ENCODE assay signal across 15 cellular contexts in the genomic region with DNA sequence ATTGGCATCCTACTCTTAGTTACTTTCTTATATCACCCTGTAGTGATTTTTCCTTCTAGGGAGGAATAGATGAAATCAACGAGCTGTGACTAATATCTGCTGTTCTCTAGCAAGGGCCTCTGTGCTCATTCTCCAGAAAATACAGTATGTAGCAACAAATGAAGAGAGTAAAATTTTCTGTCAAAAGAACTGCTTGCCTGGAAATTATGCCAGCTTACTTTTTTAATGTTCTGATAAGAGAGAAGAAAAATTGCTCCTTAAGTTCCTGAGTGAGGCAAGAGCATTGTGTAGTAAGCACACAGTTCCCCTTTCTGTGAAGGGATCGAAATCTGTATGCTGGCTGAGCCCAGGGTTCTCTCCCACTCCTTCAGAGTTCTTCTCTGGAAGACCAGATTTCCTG. TPM values are rescaled to one million over a fixed set of nuclear protein-coding genes. Genes with fewer than 3 reads are reported as not detected.
DNase-seq lines count a peak whose midpoint lies in the region; ATAC-seq and TF ChIP-seq lines count a peak whose summit lies in the region.
"Had no signal": no experiment of that assay in that cellular context is flagged by ENCODE, and none has a peak within 500 bp of the region (broad histone marks: within the 10 kb centered on the region; RNA-seq: fewer than 3 reads in every experiment).

No MANE protein-coding gene starts in this region.

- WGBS in esophagus muscularis mucosa = 70% methylated on average over 2 of the region's 2 CpGs

- POLR2A ChIA-PET in A673 (lab: Charles Lee; ENCODE audit: low non-redundant PET) = no interaction called here

- intact Hi-C loops in esophagus muscularis mucosa (cut with DNase I) = loop anchor here (5.0 kb wide), 2 partner anchors 314 to 539 kb away; a partner anchor contains a TSS
- intact Hi-C loops in A673 (cut with micrococcal nuclease; ENCODE audit: unreplicated experiment) = no loop called here

- BruUV-seq in A673 (replicated peaks; lab: Mats Ljungman, UMichigan) = no TSS peak

- H3K4me1 ChIP-seq in esophagus muscularis mucosa (peaks cover 0 to 8% (median 6%) of the 10 kb centered on the region in 4 donors), neutrophil (ENCODE audit: control insufficient read depth in 1 of 2, insufficient read depth in 1 of 2, low read depth in 1 of 2, low read length in 1 of 2) (peaks cover 32 to 35% of the 10 kb centered on the region in 2 experiments), A673 (ENCODE audit: insufficient read depth, low read length, poor library complexity, severe bottlenecking) (peaks cover 17% of the 10 kb centered on the region)

- no peak for ATAC-seq in GM21723 (IDR thresholded peaks at IDR 0.05; ENCODE audit: unreplicated experiment)
- ATAC-seq: stimulated activated naive CD8-positive, alpha-beta T cell treated with anti-CD3 and anti-CD28 coated beads, Interleukin-15, Interleukin-2, amounts not matched to agents 100 U/mL and 50 U/mL, for 24 hours had no signal

- CTCF ChIA-PET in A673 (lab: Charles Lee) = interaction anchor here (0.6 kb wide), 1 partner anchor 151 kb away, joined by 3 read pairs; no protein-coding TSS in a partner anchor

- TF ChIP-seq CTCF in esophagus muscularis mucosa (IDR thresholded peaks at IDR 0.05) (no peak), neutrophil (IDR thresholded peaks at IDR 0.05) (no peak), A673 (conservative IDR thresholded peaks at IDR 0.05; ENCODE audit: low read depth, low read length) (no peak)

- no peaks in the 10 kb centered on the region for H3K36me3 ChIP-seq in esophagus muscularis mucosa
- no peaks in the 10 kb centered on the region for H3K36me3 ChIP-seq in neutrophil
- H3K36me3 ChIP-seq in A673 (ENCODE audit: insufficient read depth, low read length, poor library complexity, severe bottlenecking) = no peaks in the 10 kb centered on the region

- no peak overlapping the region for H3K4me3 ChIP-seq in esophagus muscularis mucosa
- peak overlapping the region; percentile 27 to 33 for H3K4me3 ChIP-seq in neutrophil (ENCODE audit: low read depth in 1 of 2, low read length in 1 of 2)
- H3K4me3 ChIP-seq in A673 (ENCODE audit: low read depth, low read length, poor library complexity, severe bottlenecking) = no peak overlapping the region

- DNase-seq in EL = peak; percentile 26
- peak; percentile 72 to 95 for DNase-seq in NOMO-1 (lab: John Stamatoyannopoulos, UW; ENCODE audit: unreplicated experiment in 2 of 2)
- no peak for DNase-seq in esophagus muscularis mucosa (ENCODE audit: extremely low spot score)
- no peak for DNase-seq in NCI-H69 (lab: John Stamatoyannopoulos, UW)
- DNase-seq in A673 (ENCODE audit: low spot score) = no peak
- DNase-seq in activated naive CD4-positive, alpha-beta T cell treated with Interleukin-2 at 50 U/mL for 16 hours = no peak
- DNase-seq: activated CD4-positive, alpha-beta T cell treated with anti-CD3 and anti-CD28 coated beads, Interleukin-2, amount 50 U/mL, for 1 hour; CD4-positive, alpha-beta T cell; GDM1; NCI-H2081; stimulated activated CD4-positive, alpha-beta T cell treated with anti-CD3 and anti-CD28 coated beads, Interleukin-4, amount 100 ng/mL, for 4 hours; stimulated activated naive CD8-positive, alpha-beta T cell treated with anti-CD3 and anti-CD28 coated beads, Interleukin-15, Interleukin-2, amounts not matched to agents 100 U/mL and 50 U/mL, for 24 hours; T-helper 1 cell had no signal

- H3K27me3 ChIP-seq in esophagus muscularis mucosa = no peaks in the 10 kb centered on the region
- H3K27me3 ChIP-seq in neutrophil = no peaks in the 10 kb centered on the region
- no peaks in the 10 kb centered on the region for H3K27me3 ChIP-seq in A673 (replicated peaks; ENCODE audit: insufficient read depth, low read depth, low read length, poor library complexity)

- H3K9me3 ChIP-seq in esophagus muscularis mucosa = no peaks in the 10 kb centered on the region
- no peaks in the 10 kb centered on the region for H3K9me3 ChIP-seq in neutrophil
- no peaks in the 10 kb centered on the region for H3K9me3 ChIP-seq in A673 (ENCODE audit: low read depth, low read length, poor library complexity, severe bottlenecking)

- no peak for TF ChIP-seq POLR2A in esophagus muscularis mucosa (IDR thresholded peaks at IDR 0.05; ENCODE audit: low read depth)

- H3K27ac ChIP-seq in esophagus muscularis mucosa (replicated peaks in 1 of 4) (peak overlapping the region in 3 of 4 donors; percentile 25 to 57 (median 31)), neutrophil (peak overlapping the region; percentile 88), A673 (ENCODE audit: low read depth, low read length, poor library complexity, severe bottlenecking) (no peak overlapping the region)

- TF ChIP-seq EP300 in esophagus muscularis mucosa (IDR thresholded peaks at IDR 0.05) = no peak

RNA-seq across cellular contexts. Expression of a gene that starts 51.4 kb away (rescaled TPM):
- total RNA-seq in esophagus muscularis mucosa = 10 to 100 TPM in 2 of 4 donors, 1 to 10 TPM in 2; 7.1 to 12.9 (median 9.7) TPM
- total RNA-seq in A673 (2021) = 19.2 and 20.5 TPM in 2 replicates

Comparison
In these comparisons a context has a peak if more than half of its experiments do, and no peak if none do; other contexts are left out.
1. DNase-seq: peak in EL (single experiment) and NOMO-1 (2 of 2); none in esophagus muscularis mucosa (single experiment), NCI-H69 (single experiment), A673 (single experiment) and activated naive CD4-positive, alpha-beta T cell treated with Interleukin-2 at 50 U/mL for 16 hours (single experiment).
2. H3K4me3 ChIP-seq: peak in neutrophil (2 of 2); none in esophagus muscularis mucosa (0 of 4) and A673 (single experiment).